Comparison of ENCODE assay signal across 10 cellular contexts in genomic region chr16:84785843-84786538, GRCh38. TPM values are rescaled to one million over a fixed set of nuclear protein-coding genes. Genes with fewer than 3 reads are reported as not detected.
DNase-seq lines count a peak whose midpoint lies in the region; ATAC-seq and TF ChIP-seq lines count a peak whose summit lies in the region.
"Had no signal": no experiment of that assay in that cellular context is flagged by ENCODE, and none has a peak within 500 bp of the region (broad histone marks: within the 10 kb centered on the region; RNA-seq: fewer than 3 reads in every experiment).

No MANE protein-coding gene starts in this region.

- ATAC-seq in stimulated activated memory B cell treated with anti-CD40 and anti-IgM and Interleukin-4, amounts not matched to agents 10 μg/mL and 1 μg/mL and 100 μg/mL, for 72 hours = no peak

- in situ Hi-C loops in HAP-1 (cut with MboI; ENCODE audit: low sequenced_read_pairs) = no loop called here

- DNase-seq in AG10803 (ENCODE audit: low read depth) (peak; percentile 43), NCI-H1417 treated with DMSO at 0.1 percent for 48 hours (lab: John Stamatoyannopoulos, UW) (peak; percentile 84), amniotic epithelial cell (ENCODE audit: low read depth) (peak; percentile 42), iris pigment epithelial cell (ENCODE audit: low read depth) (peak; percentile 77), testis (no peak), HAP-1 (ENCODE audit: low spot score in 2 of 2) (no peak)
- no peak for DNase-seq in stimulated activated CD4-positive, alpha-beta T cell treated with anti-CD3 and anti-CD28 coated beads, Interleukin-12 subunit alpha, Interleukin-12 subunit beta, amount 100 ng/mL, for 4 hours
- DNase-seq: adrenal gland, occipital lobe had no signal

- TF ChIP-seq CTCF in AG10803 (conservative IDR thresholded peaks at IDR 0.05; ENCODE audit: low read length) (no peak), testis (IDR thresholded peaks at IDR 0.05) (no peak)

- no peaks in the 10 kb centered on the region for H3K9me3 Mint-ChIP-seq in stimulated activated memory B cell treated with anti-CD40 and anti-IgM and Interleukin-4, amounts not matched to agents 10 μg/mL and 1 μg/mL and 100 μg/mL, for 72 hours

- H3K9me3 ChIP-seq in testis = no peaks in the 10 kb centered on the region
- no peaks in the 10 kb centered on the region for H3K9me3 ChIP-seq in HAP-1
- H3K9me3 ChIP-seq: adrenal gland had no signal

- H3K27ac Mint-ChIP-seq in stimulated activated memory B cell treated with anti-CD40 and anti-IgM and Interleukin-4, amounts not matched to agents 10 μg/mL and 1 μg/mL and 100 μg/mL, for 72 hours = no peak overlapping the region

- no peaks in the 10 kb centered on the region for H3K27me3 Mint-ChIP-seq in stimulated activated memory B cell treated with anti-CD40 and anti-IgM and Interleukin-4, amounts not matched to agents 10 μg/mL and 1 μg/mL and 100 μg/mL, for 72 hours

- H3K36me3 Mint-ChIP-seq in stimulated activated memory B cell treated with anti-CD40 and anti-IgM and Interleukin-4, amounts not matched to agents 10 μg/mL and 1 μg/mL and 100 μg/mL, for 72 hours = peaks cover 6% of the 10 kb centered on the region

- intact Hi-C loops in testis (cut with DNase I; ENCODE audit: low total_unique reads) = no loop called here

- H3K4me3 ChIP-seq in AG10803 (ENCODE audit: low read length) = no peak overlapping the region
- H3K4me3 ChIP-seq in testis = no peak overlapping the region
- H3K4me3 ChIP-seq in HAP-1 = no peak overlapping the region
- H3K4me3 ChIP-seq: adrenal gland had no signal

- H3K4me1 ChIP-seq in testis (peaks cover 4% of the 10 kb centered on the region), HAP-1 (no peaks in the 10 kb centered on the region; the same call in 1 of the 2 replicates)

- H3K4me3 Mint-ChIP-seq in stimulated activated memory B cell treated with anti-CD40 and anti-IgM and Interleukin-4, amounts not matched to agents 10 μg/mL and 1 μg/mL and 100 μg/mL, for 72 hours = no peak overlapping the region

- no peak for TF ChIP-seq POLR2A in testis (IDR thresholded peaks at IDR 0.05)

- WGBS in testis, 2 donors = 49 to 68% methylated on average over 7 to 10 of the region's 10 CpGs

- H3K36me3 ChIP-seq in testis (ENCODE audit: low read depth, missing control alignments) (no peaks in the 10 kb centered on the region), HAP-1 (replicated peaks) (no peaks in the 10 kb centered on the region; the same call in 1 of the 2 replicates)
- H3K36me3 ChIP-seq: adrenal gland had no signal

- H3K27me3 ChIP-seq in testis = no peaks in the 10 kb centered on the region
- H3K27me3 ChIP-seq in HAP-1 (ENCODE audit: low read depth) = no peaks in the 10 kb centered on the region
- H3K27me3 ChIP-seq: adrenal gland had no signal

- no peak overlapping the region for H3K27ac ChIP-seq in testis
- H3K27ac ChIP-seq: adrenal gland had no signal

- no peaks in the 10 kb centered on the region for H3K4me1 Mint-ChIP-seq in stimulated activated memory B cell treated with anti-CD40 and anti-IgM and Interleukin-4, amounts not matched to agents 10 μg/mL and 1 μg/mL and 100 μg/mL, for 72 hours

RNA-seq across cellular contexts. Expression of gene CRISPLD2, which starts 33.8 kb away (rescaled TPM):
- 10 to 100 TPM; 47.7 to 59.6 TPM for total RNA-seq in testis
- 48.8 TPM for polyA plus RNA-seq in testis (ENCODE audit: insufficient read depth, low read depth, low replicate concordance)

Comparison
In these comparisons a context has a peak if more than half of its experiments do, and no peak if none do; other contexts are left out.
1. DNase-seq: peak in AG10803 (single experiment), NCI-H1417 treated with DMSO at 0.1 percent for 48 hours (single experiment), amniotic epithelial cell (single experiment) and iris pigment epithelial cell (single experiment); none in stimulated activated CD4-positive, alpha-beta T cell treated with anti-CD3 and anti-CD28 coated beads, Interleukin-12 subunit alpha, Interleukin-12 subunit beta, amount 100 ng/mL, for 4 hours (single experiment), testis (single experiment) and HAP-1 (0 of 2).